8 cellular contexts compared by ENCODE assay signal in genomic region chr4:83009529-83009928, GRCh38.
DNase-seq lines count a peak whose midpoint lies in the region; ATAC-seq and TF ChIP-seq lines count a peak whose summit lies in the region.

No MANE protein-coding gene starts in this region.

- no peak for ATAC-seq in GM18861 (IDR thresholded peaks at IDR 0.05; ENCODE audit: unreplicated experiment)

- DNase-seq in NCI-H510A treated with DMSO at 0.1 percent for 48 hours (lab: John Stamatoyannopoulos, UW) (peak; percentile 10), NCI-H510A (lab: John Stamatoyannopoulos, UW) (no peak), foreskin fibroblast (peak in 1 of 2 donors; percentile 37), OCI-M2 (lab: John Stamatoyannopoulos, UW; ENCODE audit: unreplicated experiment) (no peak), ACHN (no peak)

- in situ Hi-C loops in ACHN (cut with HindIII; ENCODE audit: low pct_ligation_motif_present, low pct_unique_long_range_greater_than_20kb, low sequenced_read_pairs): no loop called here

- H3K27ac ChIP-seq in VCaP (peak overlapping the region; percentile 97), skin epidermis (peak overlapping the region in 16 of 21 experiments; percentile 74 to 95 (median 90))

- H3K4me3 ChIP-seq in foreskin fibroblast (ENCODE audit: low read depth in 1 of 2, low read length in 2 of 2) (peak overlapping the region; percentile 67 to 83), skin epidermis (peak overlapping the region; percentile 57 to 91 (median 77))

- no peak for TF ChIP-seq CTCF in VCaP (conservative IDR thresholded peaks at IDR 0.05)
- no peak for TF ChIP-seq CTCF in foreskin fibroblast (IDR thresholded peaks at IDR 0.05; ENCODE audit: low read depth, low read length)
